In genomic region chr1:226871636-226872327, GRCh38 we compare ENCODE assay signal across 9 cellular contexts. TPM values are rescaled to one million over a fixed set of nuclear protein-coding genes. Genes with fewer than 3 reads are reported as not detected.
DNase-seq lines count a peak whose midpoint lies in the region; ATAC-seq lines count a peak whose summit lies in the region.
"Had no signal": no experiment of that assay in that cellular context is flagged by ENCODE, and none has a peak within 500 bp of the region (broad histone marks: within the 10 kb centered on the region; RNA-seq: fewer than 3 reads in every experiment).

No MANE protein-coding gene starts in this region.

- DNase-seq in DMS53 (lab: John Stamatoyannopoulos, UW) (peak; percentile 24), DMS53 treated with DMSO at 0.1 percent for 48 hours (lab: John Stamatoyannopoulos, UW; ENCODE audit: unreplicated experiment) (no peak), HuH-7 (ENCODE audit: low spot score) (no peak), midbrain (lab: John Stamatoyannopoulos, UW) (no peak)
- DNase-seq in activated CD4-positive, alpha-beta memory T cell treated with anti-CD3 and anti-CD28 coated beads, Interleukin-2, amount 10 ng/mL, durations not matched to agents 7 days and 5 days, result no peak

- H3K27me3 ChIP-seq in iPS-18a (ENCODE audit: control insufficient read depth, insufficient read depth, low read length) (peaks cover 14% of the 10 kb centered on the region), skeletal muscle tissue (ENCODE audit: control insufficient read depth in 3 of 3, insufficient read depth in 3 of 3, low read length in 3 of 3) (no peaks in the 10 kb centered on the region)

- CTCF ChIA-PET in activated CD4-positive, alpha-beta memory T cell treated with anti-CD3 and anti-CD28 coated beads, Interleukin-2, amount 10 ng/mL, durations not matched to agents 7 days and 5 days (lab: Charles Lee), result interaction anchor here (0.6 to 1.2 kb wide), 2 partner anchors 11 to 18 kb away, joined by 3 read pairs; no protein-coding TSS in a partner anchor

- no peak overlapping the region for H3K27ac Mint-ChIP-seq in activated CD4-positive, alpha-beta memory T cell treated with anti-CD3 and anti-CD28 coated beads, Interleukin-2, amount 10 ng/mL, durations not matched to agents 7 days and 5 days

- POLR2A ChIA-PET in activated CD4-positive, alpha-beta memory T cell treated with anti-CD3 and anti-CD28 coated beads, Interleukin-2, amount 10 ng/mL, durations not matched to agents 7 days and 5 days (lab: Charles Lee), result interaction anchor here (3.9 kb wide), 1 partner anchor 11 kb away, joined by 31 read pairs; no protein-coding TSS in a partner anchor

- no peak for ATAC-seq in HG03135 (IDR thresholded peaks at IDR 0.05; ENCODE audit: unreplicated experiment)

- H3K36me3 Mint-ChIP-seq in activated CD4-positive, alpha-beta memory T cell treated with anti-CD3 and anti-CD28 coated beads, Interleukin-2, amount 10 ng/mL, durations not matched to agents 7 days and 5 days (ENCODE audit: low read depth), result no peaks in the 10 kb centered on the region

- H3K4me1 Mint-ChIP-seq in activated CD4-positive, alpha-beta memory T cell treated with anti-CD3 and anti-CD28 coated beads, Interleukin-2, amount 10 ng/mL, durations not matched to agents 7 days and 5 days, result peaks cover 15% of the 10 kb centered on the region

- H3K9me3 ChIP-seq in iPS-18a (ENCODE audit: control insufficient read depth, low read depth, low read length) (no peaks in the 10 kb centered on the region), skeletal muscle tissue (ENCODE audit: control insufficient read depth in 3 of 3, low read length in 3 of 3) (no peaks in the 10 kb centered on the region)

- H3K4me1 ChIP-seq in iPS-18a (ENCODE audit: control insufficient read depth, low read depth, low read length) (peaks cover 29% of the 10 kb centered on the region), skeletal muscle tissue (ENCODE audit: control insufficient read depth in 3 of 3, insufficient read depth in 3 of 3, low read length in 3 of 3) (peaks cover 25 to 27% (median 26%) of the 10 kb centered on the region in 3 donors)

- peaks cover 8% of the 10 kb centered on the region for H3K27me3 Mint-ChIP-seq in activated CD4-positive, alpha-beta memory T cell treated with anti-CD3 and anti-CD28 coated beads, Interleukin-2, amount 10 ng/mL, durations not matched to agents 7 days and 5 days

- peak overlapping the region; percentile 72 for H3K9ac ChIP-seq in iPS-18a (ENCODE audit: low read length)
- H3K9ac ChIP-seq in skeletal muscle tissue (ENCODE audit: low read depth in 1 of 3, low read length in 3 of 3), result peak overlapping the region; percentile 73 to 89 (median 77)

- no peaks in the 10 kb centered on the region for H3K9me3 Mint-ChIP-seq in activated CD4-positive, alpha-beta memory T cell treated with anti-CD3 and anti-CD28 coated beads, Interleukin-2, amount 10 ng/mL, durations not matched to agents 7 days and 5 days

- peak overlapping the region; percentile 69 for H3K4me3 Mint-ChIP-seq in activated CD4-positive, alpha-beta memory T cell treated with anti-CD3 and anti-CD28 coated beads, Interleukin-2, amount 10 ng/mL, durations not matched to agents 7 days and 5 days

- no peak overlapping the region for H3K27ac ChIP-seq in iPS-18a (ENCODE audit: low read length)
- no peak overlapping the region for H3K27ac ChIP-seq in skeletal muscle tissue (ENCODE audit: low read depth, low read length)
- H3K27ac ChIP-seq: HL-60 had no signal

- H3K36me3 ChIP-seq in iPS-18a (ENCODE audit: control insufficient read depth, low read depth, low read length), result no peaks in the 10 kb centered on the region
- H3K36me3 ChIP-seq in skeletal muscle tissue (ENCODE audit: control insufficient read depth in 3 of 3, insufficient read depth in 3 of 3, low read length in 3 of 3), result peaks cover 2 to 13% (median 5%) of the 10 kb centered on the region in 3 donors

- H3K4me3 ChIP-seq in iPS-18a (ENCODE audit: low read length) (peak overlapping the region; percentile 78), skeletal muscle tissue (ENCODE audit: low read length in 3 of 3) (peak overlapping the region; percentile 66 to 82 (median 81))

RNA-seq across cellular contexts. Expression of gene PSEN2, which starts 1.4 kb away (rescaled TPM):
- 1 to 10 TPM; 4.5 to 4.9 TPM for total RNA-seq in activated CD4-positive, alpha-beta memory T cell treated with anti-CD3 and anti-CD28 coated beads, Interleukin-2, amount 10 ng/mL, durations not matched to agents 7 days and 5 days
- 173 TPM for total RNA-seq in skeletal muscle tissue

Comparison
In these comparisons a context has a peak if more than half of its experiments do, and no peak if none do; other contexts are left out.
1. RNA of gene PSEN2, which starts 1.4 kb away (total RNA-seq): 173 TPM in skeletal muscle tissue (single experiment); 4.5 to 4.9 TPM in activated CD4-positive, alpha-beta memory T cell treated with anti-CD3 and anti-CD28 coated beads, Interleukin-2, amount 10 ng/mL, durations not matched to agents 7 days and 5 days; every median in the first group is over 10 times any median in the second.